26 cellular contexts compared by ENCODE assay signal in the genomic region with DNA sequence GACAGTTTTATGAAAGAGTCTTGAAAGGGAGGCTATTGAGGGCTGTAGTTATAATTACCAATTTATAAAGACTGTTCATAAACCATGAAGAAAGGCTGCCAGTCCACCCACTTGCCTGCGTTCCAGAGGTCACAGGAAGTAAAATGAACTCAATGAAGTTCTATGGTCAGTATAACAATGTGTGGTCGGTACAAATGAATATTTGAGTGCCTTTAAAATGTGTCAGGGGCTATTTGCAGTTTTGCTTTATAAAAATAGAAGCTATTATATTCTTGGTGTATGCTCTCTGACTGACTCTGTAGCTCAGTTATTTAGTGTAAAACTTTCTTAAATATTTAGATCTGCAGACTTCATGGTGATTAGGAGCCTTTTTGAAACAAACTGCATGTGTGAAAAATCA. TPM values are rescaled to one million over a fixed set of nuclear protein-coding genes. Genes with fewer than 3 reads are reported as not detected.
DNase-seq lines count a peak whose midpoint lies in the region; ATAC-seq, FAIRE-seq and TF ChIP-seq lines count a peak whose summit lies in the region.
"Had no signal": no experiment of that assay in that cellular context is flagged by ENCODE, and none has a peak within 500 bp of the region (broad histone marks: within the 10 kb centered on the region; RNA-seq: fewer than 3 reads in every experiment).

No MANE protein-coding gene starts in this region.

- H3K4me3 ChIP-seq in endothelial cell of umbilical vein (replicated peaks in 1 of 3; ENCODE audit: insufficient read depth in 1 of 3, low read depth in 1 of 3, low read length in 3 of 3): no peak overlapping the region
- no peak overlapping the region for H3K4me3 ChIP-seq in osteoblast (ENCODE audit: insufficient read depth, low read length)
- H3K4me3 ChIP-seq: heart right ventricle, transverse colon had no signal

- TF ChIP-seq POLR2A in endothelial cell of umbilical vein (IDR thresholded peaks at IDR 0.05; ENCODE audit: low read depth, low read length): no peak

- peaks cover 63% of the 10 kb centered on the region for H3K36me3 Mint-ChIP-seq in activated CD8-positive, alpha-beta T cell treated with anti-CD3 and anti-CD28 coated beads, Interleukin-2, amount 10 ng/mL, durations not matched to agents 7 days and 5 days (ENCODE audit: low read depth)
- peaks cover 24% of the 10 kb centered on the region for H3K36me3 Mint-ChIP-seq in activated CD8-positive, alpha-beta T cell treated with anti-CD3 and anti-CD28 coated beads for 36 hours (ENCODE audit: low read depth)

- H3K9me3 Mint-ChIP-seq in activated CD8-positive, alpha-beta T cell treated with anti-CD3 and anti-CD28 coated beads, Interleukin-2, amount 10 ng/mL, durations not matched to agents 7 days and 5 days (ENCODE audit: insufficient read depth): no peaks in the 10 kb centered on the region
- no peaks in the 10 kb centered on the region for H3K9me3 Mint-ChIP-seq in activated CD8-positive, alpha-beta T cell treated with anti-CD3 and anti-CD28 coated beads for 36 hours
- H3K9me3 Mint-ChIP-seq: activated CD4-positive, alpha-beta T cell treated with anti-CD3 and anti-CD28 coated beads, Interleukin-2, amount 10 ng/mL, durations not matched to agents 7 days and 5 days; activated naive CD8-positive, alpha-beta T cell treated with anti-CD3 and anti-CD28 coated beads, Interleukin-2, amount 10 ng/mL, durations not matched to agents 7 days and 5 days; brain had no signal

- H3K36me3 ChIP-seq in endothelial cell of umbilical vein (ENCODE audit: control insufficient read depth in 2 of 2, extremely low read depth in 1 of 2, insufficient read depth in 2 of 2, low read length in 2 of 2): peaks cover 0 to 3% of the 10 kb centered on the region in 2 experiments
- peaks cover 12% of the 10 kb centered on the region for H3K36me3 ChIP-seq in osteoblast (ENCODE audit: insufficient read depth, low read length)

- POLR2A ChIA-PET in activated CD8-positive, alpha-beta T cell treated with anti-CD3 and anti-CD28 coated beads, Interleukin-2, amount 10 ng/mL, durations not matched to agents 7 days and 5 days (lab: Charles Lee): no interaction called here
- POLR2A ChIA-PET in activated CD8-positive, alpha-beta T cell treated with anti-CD3 and anti-CD28 coated beads for 36 hours (lab: Charles Lee): interaction anchor here (0.6 kb wide), 1 partner anchor 207 kb away, joined by 3 read pairs; no protein-coding TSS in a partner anchor
- POLR2A ChIA-PET in endothelial cell of umbilical vein (lab: Charles Lee): no interaction called here
- POLR2A ChIA-PET in HEK293T (lab: Yijun Ruan, JAX): no interaction called here

- H3K9ac ChIP-seq in endothelial cell of umbilical vein (replicated peaks; ENCODE audit: extremely low read depth, insufficient read depth, low read length): no peak overlapping the region

- no peaks in the 10 kb centered on the region for H3K27me3 Mint-ChIP-seq in activated CD8-positive, alpha-beta T cell treated with anti-CD3 and anti-CD28 coated beads, Interleukin-2, amount 10 ng/mL, durations not matched to agents 7 days and 5 days (ENCODE audit: low read depth)
- H3K27me3 Mint-ChIP-seq in activated CD8-positive, alpha-beta T cell treated with anti-CD3 and anti-CD28 coated beads for 36 hours: no peaks in the 10 kb centered on the region
- H3K27me3 Mint-ChIP-seq: activated CD4-positive, alpha-beta T cell treated with anti-CD3 and anti-CD28 coated beads, Interleukin-2, amount 10 ng/mL, durations not matched to agents 7 days and 5 days; activated naive CD8-positive, alpha-beta T cell treated with anti-CD3 and anti-CD28 coated beads, Interleukin-2, amount 10 ng/mL, durations not matched to agents 7 days and 5 days; brain had no signal

- no peak overlapping the region for H3K27ac ChIP-seq in endothelial cell of umbilical vein (ENCODE audit: insufficient read depth, low read depth, low read length)
- peak overlapping the region; percentile 7 for H3K27ac ChIP-seq in osteoblast (ENCODE audit: low read depth, low read length)
- H3K27ac ChIP-seq: 22Rv1, heart right ventricle, transverse colon had no signal

- H3K9me3 ChIP-seq in endothelial cell of umbilical vein (replicated peaks; ENCODE audit: control insufficient read depth, insufficient read depth, low read length) (no peaks in the 10 kb centered on the region), osteoblast (ENCODE audit: low read depth, low read length) (no peaks in the 10 kb centered on the region)
- H3K9me3 ChIP-seq: heart right ventricle, transverse colon had no signal

- BruUV-seq in endothelial cell of umbilical vein (replicated peaks; lab: Mats Ljungman, UMichigan): no TSS peak

- intact Hi-C loops in activated CD8-positive, alpha-beta T cell treated with anti-CD3 and anti-CD28 coated beads for 36 hours (cut with micrococcal nuclease): no loop called here
- intact Hi-C loops in endothelial cell of umbilical vein (cut with micrococcal nuclease): no loop called here

- H2AFZ ChIP-seq in endothelial cell of umbilical vein (ENCODE audit: low read depth, low read length): no peak overlapping the region
- no peak overlapping the region for H2AFZ ChIP-seq in osteoblast (ENCODE audit: low read length)

- H3K27me3 ChIP-seq in endothelial cell of umbilical vein (ENCODE audit: control insufficient read depth in 2 of 2, insufficient read depth in 2 of 2, low read length in 2 of 2): no peaks in the 10 kb centered on the region
- no peaks in the 10 kb centered on the region for H3K27me3 ChIP-seq in osteoblast (ENCODE audit: insufficient read depth, low read length)
- H3K27me3 ChIP-seq: transverse colon had no signal

- dilution Hi-C loops in endothelial cell of umbilical vein (cut with MboI; ENCODE audit: extremely low pct_ligation_motif_present, low sequenced_read_pairs): no loop called here

- CTCF ChIA-PET in activated CD8-positive, alpha-beta T cell treated with anti-CD3 and anti-CD28 coated beads, Interleukin-2, amount 10 ng/mL, durations not matched to agents 7 days and 5 days (lab: Charles Lee): interaction anchor here (1.1 to 2.2 kb wide), 2 partner anchors 198 to 258 kb away, joined by 3 to 12 read pairs; no protein-coding TSS in a partner anchor
- CTCF ChIA-PET in activated CD8-positive, alpha-beta T cell treated with anti-CD3 and anti-CD28 coated beads for 36 hours (lab: Charles Lee): interaction anchor here (0.8 to 1.6 kb wide), 3 partner anchors 12 to 145 kb away, joined by 3 read pairs; no protein-coding TSS in a partner anchor
- CTCF ChIA-PET in endothelial cell of umbilical vein (lab: Charles Lee): interaction anchor here (0.7 kb wide), 1 partner anchor 15 kb away, joined by 3 read pairs; no protein-coding TSS in a partner anchor
- CTCF ChIA-PET in HEK293T (lab: Yijun Ruan, JAX): no interaction called here

- no peak for TF ChIP-seq CTCF in activated CD8-positive, alpha-beta T cell treated with anti-CD3 and anti-CD28 coated beads for 36 hours (IDR thresholded peaks at IDR 0.05)
- no peak for TF ChIP-seq CTCF in endothelial cell of umbilical vein (IDR thresholded peaks at IDR 0.05; ENCODE audit: extremely low read depth in 1 of 2, insufficient read depth in 1 of 2, low read depth in 1 of 2, low read length in 2 of 2)
- TF ChIP-seq CTCF in osteoblast (IDR thresholded peaks at IDR 0.05; ENCODE audit: extremely low read depth, low read depth, low read length): no peak

- H4K20me1 ChIP-seq in endothelial cell of umbilical vein (replicated peaks; ENCODE audit: control insufficient read depth, extremely low read depth, insufficient read depth, low read length) (no peaks in the 10 kb centered on the region), osteoblast (ENCODE audit: insufficient read depth, low read length) (no peaks in the 10 kb centered on the region)

- H3K4me1 Mint-ChIP-seq in activated CD8-positive, alpha-beta T cell treated with anti-CD3 and anti-CD28 coated beads, Interleukin-2, amount 10 ng/mL, durations not matched to agents 7 days and 5 days (ENCODE audit: low read depth): peaks cover 52% of the 10 kb centered on the region
- H3K4me1 Mint-ChIP-seq in activated CD8-positive, alpha-beta T cell treated with anti-CD3 and anti-CD28 coated beads for 36 hours (ENCODE audit: low read depth): peaks cover 31% of the 10 kb centered on the region
- H3K4me1 Mint-ChIP-seq: brain had no signal

- FAIRE-seq in endothelial cell of umbilical vein (lab: Jason Lieb, UNC): peak; percentile 62
- FAIRE-seq: colon, HepG2 had no signal

- H3K27ac Mint-ChIP-seq in activated CD8-positive, alpha-beta T cell treated with anti-CD3 and anti-CD28 coated beads, Interleukin-2, amount 10 ng/mL, durations not matched to agents 7 days and 5 days: peak overlapping the region; percentile 48
- H3K27ac Mint-ChIP-seq in activated CD8-positive, alpha-beta T cell treated with anti-CD3 and anti-CD28 coated beads for 36 hours: no peak overlapping the region
- H3K27ac Mint-ChIP-seq: activated CD4-positive, alpha-beta T cell treated with anti-CD3 and anti-CD28 coated beads, Interleukin-2, amount 10 ng/mL, durations not matched to agents 7 days and 5 days had no signal

- no peak for DNase-seq in activated CD8-positive, alpha-beta T cell treated with anti-CD3 and anti-CD28 coated beads, Interleukin-2, amount 10 ng/mL, durations not matched to agents 7 days and 5 days
- no peak for DNase-seq in activated CD8-positive, alpha-beta T cell treated with anti-CD3 and anti-CD28 coated beads for 36 hours
- DNase-seq in M059J (ENCODE audit: low read depth) (peak; percentile 36), endothelial cell of umbilical vein (ENCODE audit: low read depth, low spot score) (no peak), osteoblast (ENCODE audit: insufficient read length, low spot score, missing footprints) (no peak), GM19238 (ENCODE audit: insufficient read length, low spot score) (no peak), HEK293T (ENCODE audit: extremely low spot score) (no peak), hepatic stellate cell (ENCODE audit: low spot score) (no peak)
- DNase-seq: activated CD4-positive, alpha-beta T cell treated with anti-CD3 and anti-CD28 coated beads, Interleukin-2, amount 10 ng/mL, durations not matched to agents 7 days and 5 days; activated naive CD8-positive, alpha-beta T cell treated with anti-CD3 and anti-CD28 coated beads, Interleukin-2, amount 10 ng/mL, durations not matched to agents 7 days and 5 days; COR-L47; DND-41; effector memory CD4-positive, alpha-beta T cell; foreskin fibroblast; H7; heart right ventricle; NCI-H1105 treated with DMSO at 0.1 percent for 48 hours; NCI-H2029; NCI-H748 treated with DMSO at 0.1 percent for 48 hours; T1000; transverse colon had no signal

- H3K4me3 Mint-ChIP-seq in activated CD8-positive, alpha-beta T cell treated with anti-CD3 and anti-CD28 coated beads, Interleukin-2, amount 10 ng/mL, durations not matched to agents 7 days and 5 days: no peak overlapping the region
- H3K4me3 Mint-ChIP-seq in activated CD8-positive, alpha-beta T cell treated with anti-CD3 and anti-CD28 coated beads for 36 hours: no peak overlapping the region
- H3K4me3 Mint-ChIP-seq: activated CD4-positive, alpha-beta T cell treated with anti-CD3 and anti-CD28 coated beads, Interleukin-2, amount 10 ng/mL, durations not matched to agents 7 days and 5 days; activated naive CD8-positive, alpha-beta T cell treated with anti-CD3 and anti-CD28 coated beads, Interleukin-2, amount 10 ng/mL, durations not matched to agents 7 days and 5 days; brain had no signal

- no peaks in the 10 kb centered on the region for H3K9me1 ChIP-seq in endothelial cell of umbilical vein (replicated peaks; ENCODE audit: control insufficient read depth, extremely low read depth, insufficient read depth, low read length)

- no peak for ATAC-seq in activated CD8-positive, alpha-beta T cell treated with anti-CD3 and anti-CD28 coated beads, Interleukin-2, amount 10 ng/mL, durations not matched to agents 7 days and 5 days
- ATAC-seq in activated CD8-positive, alpha-beta T cell treated with anti-CD3 and anti-CD28 coated beads for 36 hours: no peak
- ATAC-seq: HepG2, left lobe of liver had no signal

- H3K4me2 ChIP-seq in endothelial cell of umbilical vein (ENCODE audit: insufficient read depth, low read length) (no peak overlapping the region), osteoblast (ENCODE audit: insufficient read depth, low read length) (peak overlapping the region; percentile 6)

- H3K79me2 ChIP-seq in endothelial cell of umbilical vein (ENCODE audit: control insufficient read depth, insufficient read depth, low read length) (no peaks in the 10 kb centered on the region), osteoblast (ENCODE audit: insufficient read depth, low read length) (no peaks in the 10 kb centered on the region)

- no peaks in the 10 kb centered on the region for H3K4me1 ChIP-seq in endothelial cell of umbilical vein (ENCODE audit: control insufficient read depth, extremely low read depth, insufficient read depth, low read length)
- H3K4me1 ChIP-seq in osteoblast (ENCODE audit: insufficient read depth, low read length): peaks cover 24% of the 10 kb centered on the region

RNA-seq across cellular contexts. Expression of a gene that starts 47.0 kb away (rescaled TPM):
- 100 to 1,000 TPM in 1 of 2 experiments, 10 to 100 TPM in 1; 99.9 to 111 TPM for total RNA-seq in activated CD8-positive, alpha-beta T cell treated with anti-CD3 and anti-CD28 coated beads, Interleukin-2, amount 10 ng/mL, durations not matched to agents 7 days and 5 days
- total RNA-seq in activated CD8-positive, alpha-beta T cell treated with anti-CD3 and anti-CD28 coated beads for 36 hours: 100 to 1,000 TPM; 130 to 133 TPM
- total RNA-seq in M059J (2014; rRNA removed; shearing (Covaris generic)): 112 and 136 TPM in 2 replicates
- total RNA-seq in endothelial cell of umbilical vein: 76.4 and 81.1 TPM in 2 replicates
- polyA plus RNA-seq in endothelial cell of umbilical vein: 38.0 and 45.3 TPM in 2 replicates
- 65.8 and 75.5 TPM in 2 replicates for polyA plus RNA-seq in endothelial cell of umbilical vein (2011; cell fraction: cytosol; rRNA removed)
- polyA plus RNA-seq in endothelial cell of umbilical vein (2011; cell fraction: nucleus; rRNA removed): 34.4 and 38.6 TPM in 2 replicates
- polyA plus RNA-seq in endothelial cell of umbilical vein (2012): 111 and 121 TPM in 2 replicates
- polyA minus RNA-seq in endothelial cell of umbilical vein: 42.0 and 49.3 TPM in 2 replicates
- 20.7 TPM for polyA minus RNA-seq in endothelial cell of umbilical vein (2011; cell fraction: cytosol; rRNA and poly(A)+ RNA removed)
- polyA minus RNA-seq in endothelial cell of umbilical vein (2011; cell fraction: nucleus; rRNA and poly(A)+ RNA removed): 16.4 and 22.7 TPM in 2 replicates
- total RNA-seq in osteoblast: 130 and 141 TPM in 2 replicates
